Comparison of ENCODE assay signal across 10 cellular contexts in genomic region chr20:3686867-3687321, GRCh38. TPM values are rescaled to one million over a fixed set of nuclear protein-coding genes. Genes with fewer than 3 reads are reported as not detected.
DNase-seq lines count a peak whose midpoint lies in the region; ATAC-seq and TF ChIP-seq lines count a peak whose summit lies in the region.
"Had no signal": no experiment of that assay in that cellular context is flagged by ENCODE, and none has a peak within 500 bp of the region (broad histone marks: within the 10 kb centered on the region; RNA-seq: fewer than 3 reads in every experiment).

No MANE protein-coding gene starts in this region.

- no peaks in the 10 kb centered on the region for H3K9me3 ChIP-seq in upper lobe of left lung

- H3K27me3 ChIP-seq in upper lobe of left lung: peaks cover 0 to 6% (median 3%) of the 10 kb centered on the region in 4 donors

- H3K4me3 ChIP-seq in coronary artery: peak overlapping the region; percentile 8
- H3K4me3 ChIP-seq in lower leg skin (ENCODE audit: low read depth, poor library complexity, severe bottlenecking): no peak overlapping the region
- no peak overlapping the region for H3K4me3 ChIP-seq in upper lobe of left lung

- TF ChIP-seq POLR2A in lower leg skin (IDR thresholded peaks at IDR 0.05) (no peak), upper lobe of left lung (IDR thresholded peaks at IDR 0.05) (no peak)

- peak overlapping the region; percentile 75 to 80 for H3K27ac ChIP-seq in coronary artery
- peak overlapping the region in 1 of 4 donors; percentile 53 for H3K27ac ChIP-seq in upper lobe of left lung
- H3K27ac ChIP-seq: 22Rv1 had no signal

- no peaks in the 10 kb centered on the region for H3K36me3 ChIP-seq in upper lobe of left lung

- peak; percentile 12 to 87 for ATAC-seq in upper lobe of left lung (ENCODE audit: low FRiP score in 2 of 2)
- ATAC-seq in HG02798 (IDR thresholded peaks at IDR 0.05; ENCODE audit: poor library complexity, unreplicated experiment): no peak

- no peak for TF ChIP-seq EP300 in upper lobe of left lung (IDR thresholded peaks at IDR 0.05)

- DNase-seq in DMS 273 (lab: John Stamatoyannopoulos, UW; ENCODE audit: unreplicated experiment) (peak; percentile 70), DMS 273 treated with DMSO at 0.1 percent for 48 hours (lab: John Stamatoyannopoulos, UW) (no peak), coronary artery (ENCODE audit: low spot score) (peak; percentile 91), lower leg skin (ENCODE audit: low spot score in 2 of 2) (peak; percentile 89 to 96), upper lobe of left lung (peak in 1 of 2 donors; percentile 34), GM19240 (ENCODE audit: insufficient read length, low spot score) (no peak), cerebellar nuclear complex (lab: John Stamatoyannopoulos, UW) (no peak)
- DNase-seq: stimulated activated CD4-positive, alpha-beta T cell treated with anti-CD3 and anti-CD28 coated beads, Interleukin-2, amount 100 ng/mL, for 48 hours had no signal

- intact Hi-C loops in lower leg skin (cut with DNase I; ENCODE audit: low total_unique reads): no loop called here

- TF ChIP-seq CTCF in coronary artery (IDR thresholded peaks at IDR 0.05) (no peak), lower leg skin (IDR thresholded peaks at IDR 0.05) (no peak), upper lobe of left lung (IDR thresholded peaks at IDR 0.05) (no peak)

- 29 to 32% methylated on average over 9 of the region's 9 CpGs for WGBS in lower leg skin, 2 donors
- WGBS in upper lobe of left lung, 2 donors: 47 to 52% methylated on average over 8 to 9 of the region's 9 CpGs

- H3K4me1 ChIP-seq in upper lobe of left lung: peaks cover 6 to 11% (median 8%) of the 10 kb centered on the region in 4 donors

RNA-seq across cellular contexts. Expression of gene ADAM33, which starts 5.1 kb away (rescaled TPM):
- total RNA-seq in lower leg skin (10 to 100 TPM in 2 of 4 donors, 1 to 10 TPM in 2; 8.0 to 13.7 (median 11.1) TPM), upper lobe of left lung (10 to 100 TPM in 3 of 6 donors, 1 to 10 TPM in 3; 2.3 to 26.2 (median 10.5) TPM)

RNA-seq across cellular contexts. Expression of gene GFRA4, which starts 23.7 kb away (rescaled TPM):
- total RNA-seq in lower leg skin (not detected), upper lobe of left lung (not detected)

RNA-seq across cellular contexts. Expression of gene SIGLEC1, which starts 25.5 kb away (rescaled TPM):
- total RNA-seq in lower leg skin: 1 to 10 TPM in 3 of 4 donors, under 1 TPM in 1; 0.42 to 2.9 (median 1.0) TPM
- 10 to 100 TPM; 14.4 to 69.9 (median 60.7) TPM for total RNA-seq in upper lobe of left lung

RNA-seq across cellular contexts. Expression of gene HSPA12B, which starts 45.6 kb away (rescaled TPM):
- total RNA-seq in lower leg skin: 1 to 10 TPM; 4.0 to 6.0 (median 5.7) TPM
- 10 to 100 TPM; 18.4 to 53.7 (median 21.5) TPM for total RNA-seq in upper lobe of left lung

Comparison
In these comparisons a context has a peak if more than half of its experiments do, and no peak if none do; other contexts are left out.
1. DNase-seq: peak in DMS 273 (single experiment), coronary artery (single experiment) and lower leg skin (2 of 2); none in DMS 273 treated with DMSO at 0.1 percent for 48 hours (single experiment), GM19240 (single experiment) and cerebellar nuclear complex (0 of 2).